20 cellular contexts compared by ENCODE assay signal in genomic region chr21:42423685-42424084, GRCh38. TPM values are rescaled to one million over a fixed set of nuclear protein-coding genes. Genes with fewer than 3 reads are reported as not detected.
DNase-seq lines count a peak whose midpoint lies in the region; ATAC-seq lines count a peak whose summit lies in the region.
"Had no signal": no experiment of that assay in that cellular context is flagged by ENCODE, and none has a peak within 500 bp of the region (broad histone marks: within the 10 kb centered on the region; RNA-seq: fewer than 3 reads in every experiment).

No MANE protein-coding gene starts in this region.

- peak; percentile 4 to 13 for ATAC-seq in activated T-cell treated with anti-CD3 and anti-CD28 coated beads, Interleukin-2, amount 50 U/mL, for 4 hours
- ATAC-seq in GM21737 (IDR thresholded peaks at IDR 0.05; ENCODE audit: unreplicated experiment) (peak; percentile 6), GM21529 (IDR thresholded peaks at IDR 0.05; ENCODE audit: unreplicated experiment) (no peak)
- peak; percentile 10 to 17 for ATAC-seq in stimulated activated naive B cell treated with anti-CD40 and anti-IgM and Interleukin-4, amounts not matched to agents 10 μg/mL and 1 μg/mL and 100 μg/mL, for 72 hours (replicated peaks)
- ATAC-seq: sciatic nerve had no signal

- no peaks in the 10 kb centered on the region for H3K27me3 Mint-ChIP-seq in activated T-cell treated with anti-CD3 and anti-CD28 coated beads, Interleukin-2, amount 50 U/mL, for 4 hours (ENCODE audit: low read depth)
- no peaks in the 10 kb centered on the region for H3K27me3 Mint-ChIP-seq in activated T-helper 1 cell treated with anti-CD3 and anti-CD28 coated beads, Interleukin-12 subunit alpha, Interleukin-12 subunit beta, Interleukin-2, Interleukin-4 antibody, amounts not matched to agents 30 ng/mL and 10 ng/mL and 1 ng/mL, durations not matched to agents 14 hours and 24 hours and 36 hours (ENCODE audit: insufficient read depth)
- H3K27me3 Mint-ChIP-seq in stimulated activated naive B cell treated with anti-CD40 and anti-IgM and Interleukin-4, amounts not matched to agents 10 μg/mL and 1 μg/mL and 100 μg/mL, for 72 hours: peaks cover 23 to 38% of the 10 kb centered on the region in 2 donors

- intact Hi-C loops in activated T-helper 1 cell treated with anti-CD3 and anti-CD28 coated beads, Interleukin-12 subunit alpha, Interleukin-12 subunit beta, Interleukin-2, Interleukin-4 antibody, amounts not matched to agents 30 ng/mL and 10 ng/mL and 1 ng/mL, durations not matched to agents 14 hours and 24 hours and 36 hours (cut with micrococcal nuclease): loop anchor here (1.0 to 5.0 kb wide), 4 partner anchors 8 to 421 kb away; no protein-coding TSS in a partner anchor

- no peak for DNase-seq in activated T-cell treated with anti-CD3 and anti-CD28 coated beads, Interleukin-2, amount 50 U/mL, for 4 hours
- DNase-seq in activated T-cell treated with anti-CD3 and anti-CD28 coated beads for 4 hours (no peak), AML-193 (lab: John Stamatoyannopoulos, UW) (no peak), cerebellum (ENCODE audit: low spot score) (no peak)
- no peak for DNase-seq in activated T-helper 1 cell treated with anti-CD3 and anti-CD28 coated beads, Interleukin-12 subunit alpha, Interleukin-12 subunit beta, Interleukin-2, Interleukin-4 antibody, amounts not matched to agents 30 ng/mL and 10 ng/mL and 1 ng/mL, durations not matched to agents 14 hours and 24 hours and 36 hours (ENCODE audit: low spot score)
- no peak for DNase-seq in stimulated activated naive B cell treated with anti-CD40 and anti-IgM and Interleukin-4, amounts not matched to agents 10 μg/mL and 1 μg/mL and 100 μg/mL, for 72 hours
- DNase-seq: activated CD4-positive, alpha-beta T cell treated with anti-CD3 and anti-CD28 coated beads, Interleukin-2, amount 50 U/mL, for 4 hours; COR-L47; naive B cell; NCI-H1105 treated with DMSO at 0.1 percent for 48 hours; NCI-H2171; NCI-H774 had no signal

- peak overlapping the region; percentile 95 for H3K27ac Mint-ChIP-seq in activated T-helper 1 cell treated with anti-CD3 and anti-CD28 coated beads, Interleukin-12 subunit alpha, Interleukin-12 subunit beta, Interleukin-2, Interleukin-4 antibody, amounts not matched to agents 30 ng/mL and 10 ng/mL and 1 ng/mL, durations not matched to agents 14 hours and 24 hours and 36 hours
- no peak overlapping the region for H3K27ac Mint-ChIP-seq in stimulated activated naive B cell treated with anti-CD40 and anti-IgM and Interleukin-4, amounts not matched to agents 10 μg/mL and 1 μg/mL and 100 μg/mL, for 72 hours
- H3K27ac Mint-ChIP-seq: memory B cell, naive B cell, type B pancreatic cell had no signal

- peaks cover 58% of the 10 kb centered on the region for H3K36me3 Mint-ChIP-seq in activated T-cell treated with anti-CD3 and anti-CD28 coated beads, Interleukin-2, amount 50 U/mL, for 4 hours (ENCODE audit: insufficient read depth)
- H3K36me3 Mint-ChIP-seq in activated T-helper 1 cell treated with anti-CD3 and anti-CD28 coated beads, Interleukin-12 subunit alpha, Interleukin-12 subunit beta, Interleukin-2, Interleukin-4 antibody, amounts not matched to agents 30 ng/mL and 10 ng/mL and 1 ng/mL, durations not matched to agents 14 hours and 24 hours and 36 hours (ENCODE audit: low read depth): peaks cover 79% of the 10 kb centered on the region
- H3K36me3 Mint-ChIP-seq in stimulated activated naive B cell treated with anti-CD40 and anti-IgM and Interleukin-4, amounts not matched to agents 10 μg/mL and 1 μg/mL and 100 μg/mL, for 72 hours: peaks cover 4 to 14% of the 10 kb centered on the region in 2 donors
- H3K36me3 Mint-ChIP-seq: memory B cell, naive B cell, type B pancreatic cell had no signal

- peaks cover 84% of the 10 kb centered on the region for H3K4me1 Mint-ChIP-seq in activated T-cell treated with anti-CD3 and anti-CD28 coated beads, Interleukin-2, amount 50 U/mL, for 4 hours (ENCODE audit: low read depth)
- H3K4me1 Mint-ChIP-seq in activated T-helper 1 cell treated with anti-CD3 and anti-CD28 coated beads, Interleukin-12 subunit alpha, Interleukin-12 subunit beta, Interleukin-2, Interleukin-4 antibody, amounts not matched to agents 30 ng/mL and 10 ng/mL and 1 ng/mL, durations not matched to agents 14 hours and 24 hours and 36 hours (ENCODE audit: low read depth): peaks cover 81% of the 10 kb centered on the region
- peaks cover 41 to 62% of the 10 kb centered on the region in 2 donors for H3K4me1 Mint-ChIP-seq in stimulated activated naive B cell treated with anti-CD40 and anti-IgM and Interleukin-4, amounts not matched to agents 10 μg/mL and 1 μg/mL and 100 μg/mL, for 72 hours

- H3K9me3 Mint-ChIP-seq in activated T-cell treated with anti-CD3 and anti-CD28 coated beads, Interleukin-2, amount 50 U/mL, for 4 hours: no peaks in the 10 kb centered on the region
- H3K9me3 Mint-ChIP-seq in activated T-helper 1 cell treated with anti-CD3 and anti-CD28 coated beads, Interleukin-12 subunit alpha, Interleukin-12 subunit beta, Interleukin-2, Interleukin-4 antibody, amounts not matched to agents 30 ng/mL and 10 ng/mL and 1 ng/mL, durations not matched to agents 14 hours and 24 hours and 36 hours: peaks cover 15% of the 10 kb centered on the region
- H3K9me3 Mint-ChIP-seq in stimulated activated naive B cell treated with anti-CD40 and anti-IgM and Interleukin-4, amounts not matched to agents 10 μg/mL and 1 μg/mL and 100 μg/mL, for 72 hours: peaks cover 12 to 14% of the 10 kb centered on the region in 2 donors
- H3K9me3 Mint-ChIP-seq: type B pancreatic cell had no signal

- H3K4me3 Mint-ChIP-seq in activated T-cell treated with anti-CD3 and anti-CD28 coated beads, Interleukin-2, amount 50 U/mL, for 4 hours: peak overlapping the region; percentile 63
- H3K4me3 Mint-ChIP-seq in activated T-helper 1 cell treated with anti-CD3 and anti-CD28 coated beads, Interleukin-12 subunit alpha, Interleukin-12 subunit beta, Interleukin-2, Interleukin-4 antibody, amounts not matched to agents 30 ng/mL and 10 ng/mL and 1 ng/mL, durations not matched to agents 14 hours and 24 hours and 36 hours: peak overlapping the region; percentile 67
- no peak overlapping the region for H3K4me3 Mint-ChIP-seq in stimulated activated naive B cell treated with anti-CD40 and anti-IgM and Interleukin-4, amounts not matched to agents 10 μg/mL and 1 μg/mL and 100 μg/mL, for 72 hours
- H3K4me3 Mint-ChIP-seq: memory B cell, type B pancreatic cell had no signal

RNA-seq across cellular contexts. Expression of gene UBASH3A, which starts 20.0 kb away (rescaled TPM):
- total RNA-seq in activated T-cell treated with anti-CD3 and anti-CD28 coated beads, Interleukin-2, amount 50 U/mL, for 4 hours: 10 to 100 TPM in 2 of 3 donors, 1 to 10 TPM in 1; 8.8 to 13.7 (median 11.3) TPM
- 69.1 and 70.8 TPM in 2 replicates for total RNA-seq in activated T-helper 1 cell treated with anti-CD3 and anti-CD28 coated beads, Interleukin-12 subunit alpha, Interleukin-12 subunit beta, Interleukin-2, Interleukin-4 antibody, amounts not matched to agents 30 ng/mL and 10 ng/mL and 1 ng/mL, durations not matched to agents 14 hours and 24 hours and 36 hours
- not detected for total RNA-seq in cerebellum
- total RNA-seq: hepatocyte, HT1080 had no signal

RNA-seq across cellular contexts. Expression of gene TMPRSS3, which starts 27.8 kb away (rescaled TPM):
- 1 to 10 TPM; 2.0 to 2.6 (median 2.1) TPM for total RNA-seq in activated T-cell treated with anti-CD3 and anti-CD28 coated beads, Interleukin-2, amount 50 U/mL, for 4 hours
- 33.7 and 41.3 TPM in 2 replicates for total RNA-seq in activated T-helper 1 cell treated with anti-CD3 and anti-CD28 coated beads, Interleukin-12 subunit alpha, Interleukin-12 subunit beta, Interleukin-2, Interleukin-4 antibody, amounts not matched to agents 30 ng/mL and 10 ng/mL and 1 ng/mL, durations not matched to agents 14 hours and 24 hours and 36 hours
- 0.09 TPM for total RNA-seq in cerebellum
- total RNA-seq: HT1080, sciatic nerve had no signal

RNA-seq across cellular contexts. Expression of gene TFF1, which starts 57.4 kb away (rescaled TPM):
- total RNA-seq in activated T-cell treated with anti-CD3 and anti-CD28 coated beads, Interleukin-2, amount 50 U/mL, for 4 hours: under 1 TPM in 1 of 3 donors, not detected in 2; 0.82 TPM
- not detected in 2 replicates for total RNA-seq in activated T-helper 1 cell treated with anti-CD3 and anti-CD28 coated beads, Interleukin-12 subunit alpha, Interleukin-12 subunit beta, Interleukin-2, Interleukin-4 antibody, amounts not matched to agents 30 ng/mL and 10 ng/mL and 1 ng/mL, durations not matched to agents 14 hours and 24 hours and 36 hours
- total RNA-seq in cerebellum: not detected
- total RNA-seq: HT1080, kidney, sciatic nerve had no signal

Comparison
In these comparisons a context has a peak if more than half of its experiments do, and no peak if none do; other contexts are left out.
1. H3K4me3 Mint-ChIP-seq: peak in activated T-cell treated with anti-CD3 and anti-CD28 coated beads, Interleukin-2, amount 50 U/mL, for 4 hours (single experiment) and activated T-helper 1 cell treated with anti-CD3 and anti-CD28 coated beads, Interleukin-12 subunit alpha, Interleukin-12 subunit beta, Interleukin-2, Interleukin-4 antibody, amounts not matched to agents 30 ng/mL and 10 ng/mL and 1 ng/mL, durations not matched to agents 14 hours and 24 hours and 36 hours (single experiment); none in stimulated activated naive B cell treated with anti-CD40 and anti-IgM and Interleukin-4, amounts not matched to agents 10 μg/mL and 1 μg/mL and 100 μg/mL, for 72 hours (0 of 2).